Comparison of ENCODE assay signal across 12 cellular contexts in genomic region chr1:32031578-32032286, GRCh38. TPM values are rescaled to one million over a fixed set of nuclear protein-coding genes. Genes with fewer than 3 reads are reported as not detected.
DNase-seq lines count a peak whose midpoint lies in the region; ATAC-seq and TF ChIP-seq lines count a peak whose summit lies in the region.
"Had no signal": no experiment of that assay in that cellular context is flagged by ENCODE, and none has a peak within 500 bp of the region (broad histone marks: within the 10 kb centered on the region; RNA-seq: fewer than 3 reads in every experiment).

No MANE protein-coding gene starts in this region.

- H3K9me3 ChIP-seq in mesenchymal stem cell (ENCODE audit: control insufficient read depth, low read length) = no peaks in the 10 kb centered on the region

- in situ Hi-C loops in ACHN (cut with HindIII; ENCODE audit: low pct_ligation_motif_present, low pct_unique_long_range_greater_than_20kb, low sequenced_read_pairs) = no loop called here

- no peak overlapping the region for H2AK5ac ChIP-seq in mesenchymal stem cell (ENCODE audit: low read length, severe bottlenecking)

- no peak overlapping the region for H3K4me3 Mint-ChIP-seq in GM23338
- H3K4me3 Mint-ChIP-seq in brain = no peak overlapping the region
- H3K4me3 Mint-ChIP-seq: T-helper 2 cell treated with Interferon-gamma antibody and Interleukin-4, amounts not matched to agents 5 μg/mL and 100 μg/mL, for 36 hours had no signal

- H4K20me1 ChIP-seq in GM23338 (replicated peaks; ENCODE audit: insufficient read depth) = peaks cover 85% of the 10 kb centered on the region

- no peak overlapping the region for H3K9ac ChIP-seq in mesenchymal stem cell (ENCODE audit: low read length)

- H3K9me3 Mint-ChIP-seq in GM23338 = no peaks in the 10 kb centered on the region
- no peaks in the 10 kb centered on the region for H3K9me3 Mint-ChIP-seq in brain
- H3K9me3 Mint-ChIP-seq: T-helper 2 cell treated with Interferon-gamma antibody and Interleukin-4, amounts not matched to agents 5 μg/mL and 100 μg/mL, for 36 hours had no signal

- H3K36me3 Mint-ChIP-seq in GM23338 (ENCODE audit: low read depth) (peaks cover 71% of the 10 kb centered on the region), brain (peaks cover 81% of the 10 kb centered on the region)

- H3K79me2 ChIP-seq in GM23338 (replicated peaks; ENCODE audit: insufficient read depth) = peaks cover 100% of the 10 kb centered on the region

- no peak overlapping the region for H2AFZ ChIP-seq in GM23338
- H2AFZ ChIP-seq in mesenchymal stem cell (ENCODE audit: low read depth, low read length) = no peak overlapping the region

- no peaks in the 10 kb centered on the region for H3K79me1 ChIP-seq in mesenchymal stem cell (replicated peaks; ENCODE audit: low read length, poor library complexity, severe bottlenecking)

- H4K8ac ChIP-seq in mesenchymal stem cell (ENCODE audit: low read length) = no peak overlapping the region

- H3K14ac ChIP-seq in mesenchymal stem cell (ENCODE audit: low read length in 2 of 2) = no peak overlapping the region

- no peak overlapping the region for H2BK12ac ChIP-seq in mesenchymal stem cell (ENCODE audit: low read length in 2 of 2)

- no peak overlapping the region for H3K27ac Mint-ChIP-seq in GM23338
- H3K27ac Mint-ChIP-seq in brain = peak overlapping the region in 4 of 5 experiments; percentile 3 to 80 (median 46)

- 63% methylated on average over 7 of the region's 8 CpGs for WGBS in mesenchymal stem cell

- TF ChIP-seq POLR2A in erythroblast (IDR thresholded peaks at IDR 0.05; ENCODE audit: low read length) = no peak

- DNase-seq in ACHN (peak; percentile 38), GM23338 (ENCODE audit: low spot score) (no peak), mesenchymal stem cell (peak; percentile 71), erythroblast (lab: John Stamatoyannopoulos, UW) (no peak)
- DNase-seq: activated gamma-delta T cell treated with Interleukin-2 at 50 U/mL for 16 hours, NCI-H510A, nucleus accumbens had no signal

- no peaks in the 10 kb centered on the region for H3K9me2 ChIP-seq in GM23338 (ENCODE audit: insufficient read depth)

- no peak overlapping the region for H3K23ac ChIP-seq in mesenchymal stem cell (ENCODE audit: low read length in 2 of 2)

- H3K4me2 ChIP-seq in GM23338 (no peak overlapping the region), mesenchymal stem cell (ENCODE audit: low read length, poor library complexity, severe bottlenecking) (peak overlapping the region; percentile 59)

- H3K4me1 ChIP-seq in GM23338 (ENCODE audit: insufficient read depth) (no peaks in the 10 kb centered on the region), mesenchymal stem cell (ENCODE audit: control insufficient read depth, insufficient read depth, low read depth, low read length) (peaks cover 3% of the 10 kb centered on the region)

- no peaks in the 10 kb centered on the region for H3K4me1 Mint-ChIP-seq in GM23338
- H3K4me1 Mint-ChIP-seq in brain = peaks cover 65% of the 10 kb centered on the region

- H3K27ac ChIP-seq in GM23338 (ENCODE audit: low read depth) (peak overlapping the region; percentile 67; the same call in 1 of the 2 replicates), mesenchymal stem cell (ENCODE audit: low read length, poor library complexity, severe bottlenecking) (peak overlapping the region; percentile 74)

- ATAC-seq in GM23338 (no peak), HG02852 (IDR thresholded peaks at IDR 0.05; ENCODE audit: unreplicated experiment) (no peak), GM21619 (IDR thresholded peaks at IDR 0.05; ENCODE audit: unreplicated experiment) (no peak), HG02623 (IDR thresholded peaks at IDR 0.05; ENCODE audit: unreplicated experiment) (no peak)

- H3K27me3 ChIP-seq in GM23338 (ENCODE audit: insufficient read depth) (no peaks in the 10 kb centered on the region), mesenchymal stem cell (ENCODE audit: control insufficient read depth in 1 of 2, insufficient read depth in 1 of 2, low read length in 2 of 2) (no peaks in the 10 kb centered on the region)

- H4K91ac ChIP-seq in mesenchymal stem cell (ENCODE audit: low read length) = no peak overlapping the region

- H2BK15ac ChIP-seq in mesenchymal stem cell (ENCODE audit: low read depth, poor library complexity, severe bottlenecking) = no peak overlapping the region

- H2BK5ac ChIP-seq in mesenchymal stem cell (ENCODE audit: low read depth, low read length, poor library complexity, severe bottlenecking) = no peak overlapping the region

- no peak for TF ChIP-seq CTCF in GM23338 (conservative IDR thresholded peaks at IDR 0.05; ENCODE audit: low read depth in 2 of 2)
- TF ChIP-seq CTCF in brain (conservative IDR thresholded peaks at IDR 0.05) = no peak

- no peak overlapping the region for H2BK120ac ChIP-seq in mesenchymal stem cell (ENCODE audit: low read depth, low read length)

- H3K27me3 Mint-ChIP-seq in GM23338 (ENCODE audit: insufficient read depth, low read depth, poor library complexity) = no peaks in the 10 kb centered on the region
- no peaks in the 10 kb centered on the region for H3K27me3 Mint-ChIP-seq in brain

- H3K4ac ChIP-seq in mesenchymal stem cell (ENCODE audit: low read depth in 1 of 2, low read length in 2 of 2) = no peak overlapping the region

- H3K36me3 ChIP-seq in GM23338 (ENCODE audit: insufficient read depth) (peaks cover 49% of the 10 kb centered on the region), mesenchymal stem cell (ENCODE audit: control insufficient read depth in 1 of 2, insufficient read depth in 2 of 2, low read depth in 1 of 2, low read length in 2 of 2) (peaks cover 15 to 70% of the 10 kb centered on the region in 2 experiments)

- H3K4me3 ChIP-seq in GM23338 (no peak overlapping the region), mesenchymal stem cell (ENCODE audit: insufficient read depth in 1 of 2, low read depth in 1 of 2, low read length in 2 of 2) (peak overlapping the region in 1 of 2 experiments; percentile 9)

- H3F3A ChIP-seq in GM23338 (replicated peaks; ENCODE audit: low read depth) = peaks cover 20% of the 10 kb centered on the region

- H3K18ac ChIP-seq in mesenchymal stem cell (ENCODE audit: low read depth in 1 of 2, low read length in 2 of 2) = no peak overlapping the region

TF ChIP-seq in GM23338, 12 proteins besides CTCF, POLR2A, EP300 and RAD21 (continues in another document):
- TF ChIP-seq ZNF114 (CRISPR knock-in tag; IDR thresholded peaks at IDR 0.05) (no peak), EZH2phosphoT487 (IDR thresholded peaks at IDR 0.05; ENCODE audit: unreplicated experiment) (no peak)

RNA-seq across cellular contexts. Expression of gene KHDRBS1, which starts 18.1 kb away (rescaled TPM):
- total RNA-seq in GM23338 (2014; rRNA removed; shearing (Covaris generic)) = 251 and 263 TPM in 2 replicates
- polyA plus RNA-seq in GM23338 (2016; fragmentation: Nextera tagmentation; extraction: Ambion mirVana) (184 and 191 TPM in 2 replicates), brain (ENCODE audit: insufficient read depth, low read depth, low replicate concordance) (186 TPM)
- 111 TPM for polyA plus RNA-seq in mesenchymal stem cell (2013, experiment 1 of 2)
- polyA plus RNA-seq in mesenchymal stem cell (2013, experiment 2 of 2) = 113 TPM

RNA-seq across cellular contexts. Expression of gene TMEM39B, which starts 41.0 kb away (rescaled TPM):
- total RNA-seq in GM23338 (2014; rRNA removed; shearing (Covaris generic)) = 9.7 and 10.1 TPM in 2 replicates
- polyA plus RNA-seq in GM23338 (2016; fragmentation: Nextera tagmentation; extraction: Ambion mirVana) (17.8 and 18.3 TPM in 2 replicates), brain (ENCODE audit: insufficient read depth, low read depth, low replicate concordance) (29.0 TPM)
- polyA plus RNA-seq in mesenchymal stem cell (2013, experiment 1 of 2) = 13.7 TPM
- 13.0 TPM for polyA plus RNA-seq in mesenchymal stem cell (2013, experiment 2 of 2)

Comparison
In these comparisons a context has a peak if more than half of its experiments do, and no peak if none do; other contexts are left out.
1. DNase-seq: peak in ACHN (single experiment) and mesenchymal stem cell (single experiment); none in GM23338 (single experiment) and erythroblast (0 of 2).